Comparison of ENCODE assay signal across 1 cellular context in genomic region chr6:27668442-27669275, GRCh38.
TF ChIP-seq lines count a peak whose summit lies in the region.

No MANE protein-coding gene starts in this region.

TF ChIP-seq in HepG2, 621 proteins besides CTCF, POLR2A, EP300 and RAD21 (continued from another document and continues in another):
- TF ChIP-seq ZNF609 (CRISPR knock-in tag; IDR thresholded peaks at IDR 0.05; ENCODE audit: borderline replicate concordance) (no peak), NR2F6 (IDR thresholded peaks at IDR 0.05) (no peak; the same call in 1 of the 2 replicates), NR2F6 (CRISPR knock-in tag; IDR thresholded peaks at IDR 0.05) (no peak), GPN1 (CRISPR knock-in tag; IDR thresholded peaks at IDR 0.05; ENCODE audit: borderline replicate concordance) (no peak), ZNF317 (CRISPR knock-in tag; IDR thresholded peaks at IDR 0.05) (no peak; the same call in 1 of the 2 replicates), ZNF670 (CRISPR knock-in tag; IDR thresholded peaks at IDR 0.05; ENCODE audit: borderline replicate concordance) (0 out of 2 replicates have a peak, but pooled peaks have one; percentile 2), NPAS2 (CRISPR knock-in tag; IDR thresholded peaks at IDR 0.05; ENCODE audit: borderline replicate concordance) (no peak), ATRX (CRISPR knock-in tag; IDR thresholded peaks at IDR 0.05; ENCODE audit: borderline replicate concordance) (no peak), BCL6 (CRISPR knock-in tag; IDR thresholded peaks at IDR 0.05) (no peak), ISX (CRISPR knock-in tag; conservative IDR thresholded peaks at IDR 0.05) (no peak), ZNF280B (CRISPR knock-in tag; IDR thresholded peaks at IDR 0.05; ENCODE audit: borderline replicate concordance) (no peak), ZNF761 (CRISPR knock-in tag; conservative IDR thresholded peaks at IDR 0.05) (no peak), PATZ1 (CRISPR knock-in tag; IDR thresholded peaks at IDR 0.05) (peak; percentile 48; the same call in 1 of the 2 replicates), ARID5B (CRISPR knock-in tag; IDR thresholded peaks at IDR 0.05) (peak; percentile 81), PAX8 (CRISPR knock-in tag; IDR thresholded peaks at IDR 0.05; ENCODE audit: borderline replicate concordance) (no peak), MTA3 (CRISPR knock-in tag; IDR thresholded peaks at IDR 0.05) (no peak), SKIL (CRISPR knock-in tag; IDR thresholded peaks at IDR 0.05; ENCODE audit: borderline replicate concordance) (no peak), ZNF850 (CRISPR knock-in tag; conservative IDR thresholded peaks at IDR 0.05) (no peak), SPEN (CRISPR knock-in tag; IDR thresholded peaks at IDR 0.05; ENCODE audit: low read depth) (no peak), ZNF362 (CRISPR knock-in tag; IDR thresholded peaks at IDR 0.05; ENCODE audit: borderline replicate concordance) (no peak), ATAD3A (CRISPR knock-in tag; IDR thresholded peaks at IDR 0.05) (no peak), MXI1 (IDR thresholded peaks at IDR 0.05; ENCODE audit: borderline replicate concordance, low read depth, low read length) (no peak), KLF16 (CRISPR knock-in tag; IDR thresholded peaks at IDR 0.05) (no peak; a peak in 1 of 4 replicates), PITX1 (CRISPR knock-in tag; IDR thresholded peaks at IDR 0.05) (peak; percentile 57), KLF11 (CRISPR knock-in tag; IDR thresholded peaks at IDR 0.05) (no peak; the same call in 1 of the 2 replicates), AHDC1 (CRISPR knock-in tag; IDR thresholded peaks at IDR 0.05; ENCODE audit: borderline replicate concordance) (no peak), ARNT2 (CRISPR knock-in tag; IDR thresholded peaks at IDR 0.05; ENCODE audit: low read depth) (0 out of 2 replicates have a peak, but pooled peaks have one; percentile 22), ZNF382 (CRISPR knock-in tag; IDR thresholded peaks at IDR 0.05; ENCODE audit: borderline replicate concordance) (no peak), ZBTB33 (CRISPR knock-in tag; IDR thresholded peaks at IDR 0.05) (0 out of 2 replicates have a peak, but pooled peaks have one; percentile 34), ZNF446 (CRISPR knock-in tag; IDR thresholded peaks at IDR 0.05) (no peak), NR1H2 (CRISPR knock-in tag; IDR thresholded peaks at IDR 0.05; ENCODE audit: borderline replicate concordance, low read depth) (no peak), NFKBIZ (CRISPR knock-in tag; IDR thresholded peaks at IDR 0.05) (no peak)
